ENCODE assay signal across 23 cellular contexts in the genomic region with DNA sequence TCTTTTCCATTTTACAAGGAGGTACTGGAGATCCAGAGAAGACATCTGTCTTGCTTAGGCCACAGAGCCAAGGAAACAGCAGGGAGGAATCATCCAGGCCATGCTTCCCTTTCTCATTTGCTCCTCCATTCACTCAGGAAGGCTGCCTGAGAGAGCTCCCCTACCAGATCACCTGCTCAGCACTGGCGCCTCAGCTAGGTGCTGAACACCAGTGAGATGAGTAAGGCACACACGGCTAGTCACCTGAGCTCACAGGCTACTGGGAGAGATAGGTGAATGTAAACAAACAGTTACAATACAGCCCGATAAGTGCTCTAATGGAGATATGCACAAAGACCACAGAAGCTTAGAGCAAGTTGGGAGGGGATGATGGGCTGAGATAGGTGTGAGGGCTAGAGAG.
"Had no signal": no experiment of that assay in that cellular context is flagged by ENCODE, and none has a peak within 500 bp of the region (broad histone marks: within the 10 kb centered on the region; RNA-seq: fewer than 3 reads in every experiment).

No MANE protein-coding gene starts in this region.

- H3K4me1 Mint-ChIP-seq: activated T-helper 17 cell treated with anti-CD3 and anti-CD28 coated beads, Interleukin-2, amount 50 U/mL, for 72 hours had no signal

- H3K4me1 ChIP-seq: adrenal gland, colonic mucosa, heart right ventricle, psoas muscle, right atrium auricular region, upper lobe of left lung had no signal

- ATAC-seq: activated T-helper 17 cell treated with anti-CD3 and anti-CD28 coated beads, Interleukin-2, amount 50 U/mL, for 72 hours; heart right ventricle; left ventricle myocardium superior; natural killer cell treated with Interleukin-12 subunit alpha and Interleukin-12 subunit beta and Interleukin-15 and Interleukin-18, amount 100 ng/mL, for 72 hours; psoas muscle had no signal

- H3K27ac Mint-ChIP-seq: activated naive CD8-positive, alpha-beta T cell; activated T-cell treated with anti-CD3 and anti-CD28 coated beads, Interleukin-2, amount 50 U/mL, for 24 hours; activated T-helper 17 cell treated with anti-CD3 and anti-CD28 coated beads, Interleukin-2, amount 50 U/mL, for 72 hours; natural killer cell treated with Interleukin-12 subunit alpha and Interleukin-12 subunit beta and Interleukin-15 and Interleukin-18, amount 100 ng/mL, for 72 hours had no signal

- H3K9me3 ChIP-seq: adrenal gland, colonic mucosa, neutrophil, ovary, right atrium auricular region had no signal

- H3K27ac ChIP-seq: adrenal gland, colonic mucosa, dorsolateral prefrontal cortex, epithelial cell of prostate, heart right ventricle, neutrophil, ovary, psoas muscle, right atrium auricular region, upper lobe of left lung had no signal

- H3K36me3 Mint-ChIP-seq: activated naive CD8-positive, alpha-beta T cell had no signal

- H3K4me3 Mint-ChIP-seq: activated naive CD8-positive, alpha-beta T cell; activated T-cell treated with anti-CD3 and anti-CD28 coated beads, Interleukin-2, amount 50 U/mL, for 24 hours; activated T-helper 17 cell treated with anti-CD3 and anti-CD28 coated beads, Interleukin-2, amount 50 U/mL, for 72 hours; natural killer cell treated with Interleukin-12 subunit alpha and Interleukin-12 subunit beta and Interleukin-15 and Interleukin-18, amount 100 ng/mL, for 72 hours had no signal

- H3K27me3 Mint-ChIP-seq: activated naive CD8-positive, alpha-beta T cell; activated T-helper 17 cell treated with anti-CD3 and anti-CD28 coated beads, Interleukin-2, amount 50 U/mL, for 72 hours had no signal

- H3K27me3 ChIP-seq: adrenal gland, ascending aorta, colonic mucosa, heart right ventricle, neutrophil, ovary, right atrium auricular region, upper lobe of left lung had no signal

- H3K4me3 ChIP-seq: adrenal gland, ascending aorta, colonic mucosa, dorsolateral prefrontal cortex, heart right ventricle, ovary, psoas muscle, right atrium auricular region, upper lobe of left lung had no signal

- H3K36me3 ChIP-seq: adrenal gland, ascending aorta, colonic mucosa, heart right ventricle, neutrophil, ovary, right atrium auricular region, upper lobe of left lung had no signal

- DNase-seq: activated CD4-positive, alpha-beta T cell treated with anti-CD3 and anti-CD28 coated beads for 1 hour; activated T-cell treated with anti-CD3 and anti-CD28 coated beads, Interleukin-2, amount 50 U/mL, for 24 hours; adrenal gland; central memory CD4-positive, alpha-beta T cell; colonic mucosa; dorsolateral prefrontal cortex; heart right ventricle; kidney glomerular epithelial cell; left ventricle myocardium superior; mammary epithelial cell; ovary; psoas muscle; stimulated activated CD4-positive, alpha-beta T cell treated with anti-CD3 and anti-CD28 coated beads, Interleukin-4, amount 100 ng/mL, for 24 hours; stimulated activated naive CD4-positive, alpha-beta T cell treated with Interleukin-2 at 50 U/mL for 16 hours; T-helper 2 cell; upper lobe of left lung had no signal
